Comparison of ENCODE assay signal across 22 cellular contexts in the genomic region with DNA sequence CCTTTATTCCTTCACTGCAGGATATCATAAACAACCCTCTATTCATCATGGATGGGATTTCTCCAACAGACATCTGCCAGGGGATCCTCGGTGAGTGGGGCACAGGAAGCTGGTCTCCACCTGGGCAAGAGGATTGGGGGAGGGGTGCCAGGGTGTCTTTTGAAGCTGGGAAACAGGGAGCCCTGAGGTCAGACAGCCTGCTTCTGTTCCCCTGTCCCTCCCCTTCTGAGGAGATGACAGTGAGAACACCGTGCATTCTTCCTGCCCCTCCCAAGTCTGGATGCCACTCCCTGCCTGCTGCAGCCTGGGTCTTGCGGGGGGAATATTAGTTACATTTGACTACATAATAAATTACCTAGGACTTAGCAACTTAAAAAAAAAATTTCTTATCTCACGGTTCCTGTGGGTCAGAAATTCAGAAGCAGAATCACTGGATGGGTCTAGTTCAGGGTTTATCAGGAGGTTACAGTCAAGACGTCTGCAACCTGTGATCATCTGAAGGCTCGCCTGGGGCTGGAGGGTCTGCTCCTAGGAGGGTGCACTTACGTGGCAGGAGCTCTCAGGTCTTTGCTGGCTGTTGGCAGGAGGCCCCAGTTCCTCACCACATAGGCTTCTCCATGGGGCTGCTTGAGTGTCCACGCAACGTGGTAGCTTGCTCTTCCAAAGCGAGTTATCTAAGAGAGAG. TPM values are rescaled to one million over a fixed set of nuclear protein-coding genes. Genes with fewer than 3 reads are reported as not detected.
DNase-seq lines count a peak whose midpoint lies in the region; ATAC-seq and TF ChIP-seq lines count a peak whose summit lies in the region.
"Had no signal": no experiment of that assay in that cellular context is flagged by ENCODE, and none has a peak within 500 bp of the region (broad histone marks: within the 10 kb centered on the region; RNA-seq: fewer than 3 reads in every experiment).

No MANE protein-coding gene starts in this region.

- H4K20me1 ChIP-seq in mammary epithelial cell (ENCODE audit: insufficient read depth, low read length), result no peaks in the 10 kb centered on the region
- H4K20me1 ChIP-seq: BLaER1 had no signal

- H3K4me2 ChIP-seq in mammary epithelial cell (ENCODE audit: insufficient read depth, low read depth, low read length), result no peak overlapping the region
- H3K4me2 ChIP-seq: A549, BLaER1 had no signal

- H3K27ac Mint-ChIP-seq in MCF 10A (ENCODE audit: low read depth, unreplicated experiment) (no peak overlapping the region), type B pancreatic cell (peak overlapping the region; percentile 82)
- H3K27ac Mint-ChIP-seq in activated naive CD4-positive, alpha-beta T cell treated with anti-CD3 and anti-CD28 coated beads, Interleukin-2, amount 10 ng/mL, durations not matched to agents 7 days and 5 days, result no peak overlapping the region
- H3K27ac Mint-ChIP-seq in activated T-helper 17 cell treated with anti-CD3 and anti-CD28 coated beads, Interleukin-2, amount 50 U/mL, for 72 hours, result no peak overlapping the region
- H3K27ac Mint-ChIP-seq: CD14-positive monocyte; CD4-positive, alpha-beta memory T cell; HFFc6 had no signal

- no peaks in the 10 kb centered on the region for H3K27me3 ChIP-seq in mammary epithelial cell (ENCODE audit: insufficient read depth, low read length)
- H3K27me3 ChIP-seq: BLaER1 had no signal

- H3K9me3 Mint-ChIP-seq in MCF 10A (ENCODE audit: unreplicated experiment) (no peaks in the 10 kb centered on the region), type B pancreatic cell (no peaks in the 10 kb centered on the region)
- no peaks in the 10 kb centered on the region for H3K9me3 Mint-ChIP-seq in activated naive CD4-positive, alpha-beta T cell treated with anti-CD3 and anti-CD28 coated beads, Interleukin-2, amount 10 ng/mL, durations not matched to agents 7 days and 5 days
- no peaks in the 10 kb centered on the region for H3K9me3 Mint-ChIP-seq in activated T-helper 17 cell treated with anti-CD3 and anti-CD28 coated beads, Interleukin-2, amount 50 U/mL, for 72 hours
- H3K9me3 Mint-ChIP-seq: CD4-positive, alpha-beta memory T cell; HFFc6 had no signal

- TF ChIP-seq CTCF in MCF 10A (IDR thresholded peaks at IDR 0.05; ENCODE audit: unreplicated experiment) (no peak), mammary epithelial cell (conservative IDR thresholded peaks at IDR 0.05 in 1 of 2, IDR thresholded peaks at IDR 0.05 in 1 of 2; ENCODE audit: extremely low read depth in 1 of 2, insufficient read depth in 1 of 2, low read depth in 1 of 2, low read length in 2 of 2) (no peak), mucosa of descending colon (IDR thresholded peaks at IDR 0.05) (no peak), type B pancreatic cell (conservative IDR thresholded peaks at IDR 0.05) (no peak)

- H3K4me1 ChIP-seq in mammary epithelial cell (ENCODE audit: insufficient read depth, low read length), result peaks cover 4% of the 10 kb centered on the region
- H3K4me1 ChIP-seq in mucosa of descending colon (ENCODE audit: low read depth), result peaks cover 8% of the 10 kb centered on the region
- H3K4me1 ChIP-seq: A549 had no signal

- H3K36me3 Mint-ChIP-seq in MCF 10A (ENCODE audit: insufficient read depth, unreplicated experiment), result no peaks in the 10 kb centered on the region
- H3K36me3 Mint-ChIP-seq in type B pancreatic cell, result no peaks in the 10 kb centered on the region
- H3K36me3 Mint-ChIP-seq in activated naive CD4-positive, alpha-beta T cell treated with anti-CD3 and anti-CD28 coated beads, Interleukin-2, amount 10 ng/mL, durations not matched to agents 7 days and 5 days, result no peaks in the 10 kb centered on the region
- H3K36me3 Mint-ChIP-seq in activated T-helper 17 cell treated with anti-CD3 and anti-CD28 coated beads, Interleukin-2, amount 50 U/mL, for 72 hours (ENCODE audit: low read depth), result no peaks in the 10 kb centered on the region
- H3K36me3 Mint-ChIP-seq: CD14-positive monocyte; CD4-positive, alpha-beta memory T cell had no signal

- H3K27me3 Mint-ChIP-seq in MCF 10A (ENCODE audit: insufficient read depth, unreplicated experiment) (peaks cover 12% of the 10 kb centered on the region), type B pancreatic cell (peaks cover 15% of the 10 kb centered on the region)
- H3K27me3 Mint-ChIP-seq in activated naive CD4-positive, alpha-beta T cell treated with anti-CD3 and anti-CD28 coated beads, Interleukin-2, amount 10 ng/mL, durations not matched to agents 7 days and 5 days, result peaks cover 71% of the 10 kb centered on the region
- peaks cover 3% of the 10 kb centered on the region for H3K27me3 Mint-ChIP-seq in activated T-helper 17 cell treated with anti-CD3 and anti-CD28 coated beads, Interleukin-2, amount 50 U/mL, for 72 hours

- no peaks in the 10 kb centered on the region for H3K9me3 ChIP-seq in mammary epithelial cell (replicated peaks; ENCODE audit: insufficient read depth, low read length)
- no peaks in the 10 kb centered on the region for H3K9me3 ChIP-seq in mucosa of descending colon
- H3K9me3 ChIP-seq: A549, BLaER1 had no signal

- H3K27ac ChIP-seq in mammary epithelial cell (ENCODE audit: insufficient read depth, low read depth, low read length), result no peak overlapping the region
- H3K27ac ChIP-seq: 22Rv1, A549, BLaER1 had no signal

- 86% methylated on average over 9 of the region's 10 CpGs for WGBS in mammary epithelial cell (ENCODE audit: low coverage, missing lambda C conversion rate)

- no peak overlapping the region for H3K4me3 Mint-ChIP-seq in MCF 10A (ENCODE audit: unreplicated experiment)
- H3K4me3 Mint-ChIP-seq in type B pancreatic cell, result no peak overlapping the region
- H3K4me3 Mint-ChIP-seq in activated naive CD4-positive, alpha-beta T cell treated with anti-CD3 and anti-CD28 coated beads, Interleukin-2, amount 10 ng/mL, durations not matched to agents 7 days and 5 days, result no peak overlapping the region
- H3K4me3 Mint-ChIP-seq in activated T-helper 17 cell treated with anti-CD3 and anti-CD28 coated beads, Interleukin-2, amount 50 U/mL, for 72 hours, result no peak overlapping the region
- H3K4me3 Mint-ChIP-seq: CD14-positive monocyte; CD4-positive, alpha-beta memory T cell; HFFc6 had no signal

- H3K4me3 ChIP-seq in mammary epithelial cell (replicated peaks in 1 of 3; ENCODE audit: insufficient read depth in 1 of 3, low read depth in 2 of 3, low read length in 3 of 3), result no peak overlapping the region
- H3K4me3 ChIP-seq in mucosa of descending colon, result no peak overlapping the region
- H3K4me3 ChIP-seq: A549, BLaER1, GM12878 had no signal

- H3K36me3 ChIP-seq in mammary epithelial cell (ENCODE audit: insufficient read depth, low read length) (no peaks in the 10 kb centered on the region), mucosa of descending colon (ENCODE audit: low read depth) (no peaks in the 10 kb centered on the region)
- H3K36me3 ChIP-seq: BLaER1 had no signal

- no peaks in the 10 kb centered on the region for H3K79me2 ChIP-seq in mammary epithelial cell (ENCODE audit: insufficient read depth, low read length)

- DNase-seq in MCF 10A (ENCODE audit: unreplicated experiment) (peak; percentile 9), mammary epithelial cell (no peak), mucosa of descending colon (no peak), type B pancreatic cell (ENCODE audit: extremely low spot score, unreplicated experiment) (no peak), dedifferentiated amniotic fluid mesenchymal stem cell (ENCODE audit: extremely low spot score) (no peak)
- no peak for DNase-seq in activated naive CD4-positive, alpha-beta T cell treated with anti-CD3 and anti-CD28 coated beads, Interleukin-2, amount 10 ng/mL, durations not matched to agents 7 days and 5 days
- DNase-seq: AML-193; CD4-positive, alpha-beta memory T cell; DMS79 treated with DMSO at 0.1 percent for 48 hours; EL; GOT3; H7; HFFc6 had no signal

- intact Hi-C loops in MCF 10A (cut with micrococcal nuclease) (no loop called here), mammary epithelial cell (cut with micrococcal nuclease) (no loop called here), mucosa of descending colon (cut with DNase I, micrococcal nuclease) (loop anchor here in 1 of 2 donors (10.0 kb wide), 1 partner anchor 65 kb away; no protein-coding TSS in a partner anchor)

- CTCF ChIA-PET in MCF 10A (lab: Yijun Ruan, JAX) (interaction anchor here (0.6 to 4.9 kb wide), 7 partner anchors 53 to 86 kb away, joined by 3 to 38 read pairs (median 4); no protein-coding TSS in a partner anchor), mammary epithelial cell (lab: Charles Lee; ENCODE audit: low non-redundant PET) (no interaction called here)
- CTCF ChIA-PET in activated naive CD4-positive, alpha-beta T cell treated with anti-CD3 and anti-CD28 coated beads, Interleukin-2, amount 10 ng/mL, durations not matched to agents 7 days and 5 days (lab: Charles Lee), result interaction anchor here (0.5 to 1.2 kb wide), 4 partner anchors 9 to 125 kb away, joined by 3 to 5 read pairs (median 4); no protein-coding TSS in a partner anchor

- ATAC-seq in esophagus mucosa (peak; percentile 38), mucosa of descending colon (peak; percentile 54)
- ATAC-seq in activated T-helper 17 cell treated with anti-CD3 and anti-CD28 coated beads, Interleukin-2, amount 50 U/mL, for 72 hours (replicated peaks), result no peak
- ATAC-seq: A549, GM12878, HCT116 had no signal

- in situ Hi-C loops in mammary epithelial cell (cut with MboI; ENCODE audit: low sequenced_read_pairs in 2 of 2), result loop anchor here (10.0 kb wide), 1 partner anchor 65 kb away; no protein-coding TSS in a partner anchor

- H3K4me1 Mint-ChIP-seq in MCF 10A (ENCODE audit: insufficient read depth, unreplicated experiment) (peaks cover 16% of the 10 kb centered on the region), type B pancreatic cell (ENCODE audit: unreplicated experiment) (peaks cover 11% of the 10 kb centered on the region)
- peaks cover 4% of the 10 kb centered on the region for H3K4me1 Mint-ChIP-seq in activated naive CD4-positive, alpha-beta T cell treated with anti-CD3 and anti-CD28 coated beads, Interleukin-2, amount 10 ng/mL, durations not matched to agents 7 days and 5 days
- peaks cover 11% of the 10 kb centered on the region for H3K4me1 Mint-ChIP-seq in activated T-helper 17 cell treated with anti-CD3 and anti-CD28 coated beads, Interleukin-2, amount 50 U/mL, for 72 hours
- H3K4me1 Mint-ChIP-seq: CD4-positive, alpha-beta memory T cell had no signal

- no peak overlapping the region for H3K9ac ChIP-seq in mammary epithelial cell (ENCODE audit: insufficient read depth, low read length)
- H3K9ac ChIP-seq: BLaER1 had no signal

- dilution Hi-C loops in mammary epithelial cell (cut with HindIII; ENCODE audit: low sequenced_read_pairs), result no loop called here

- POLR2A ChIA-PET in MCF 10A (lab: Yijun Ruan, JAX), result interaction anchor here (1.0 to 3.0 kb wide), 2 partner anchors 23 to 77 kb away, joined by 3 to 11 read pairs; partner anchors contain the start of gene HSP90AB1

- H2AFZ ChIP-seq in mammary epithelial cell (ENCODE audit: low read depth, low read length), result no peak overlapping the region

- BruUV-seq in MCF 10A (replicated peaks; lab: Mats Ljungman, UMichigan) (no TSS peak), mammary epithelial cell (replicated peaks; lab: Mats Ljungman, UMichigan) (no TSS peak)

RNA-seq across cellular contexts. Expression of gene CAPN11, which starts 11.4 kb away (rescaled TPM):
- total RNA-seq in MCF 10A (2022) (not detected in 2 replicates), mammary epithelial cell (1 to 10 TPM in 1 of 2 donors, not detected in 1; 2.0 TPM), esophagus mucosa (0.12 TPM), mucosa of descending colon (1 to 10 TPM in 2 of 3 donors, under 1 TPM in 1; 0.35 to 1.2 (median 1.1) TPM), type B pancreatic cell (ENCODE audit: low replicate concordance) (not detected in 2 replicates)
- not detected for polyA plus RNA-seq in mammary epithelial cell
- 1.3 TPM for polyA minus RNA-seq in mammary epithelial cell
- 1 to 10 TPM in 1 of 2 donors, not detected in 1; 1.1 TPM for total RNA-seq in activated T-helper 17 cell treated with anti-CD3 and anti-CD28 coated beads, Interleukin-2, amount 50 U/mL, for 72 hours
- total RNA-seq: CD4-positive, alpha-beta memory T cell; G401; HFFc6 had no signal
- polyA plus RNA-seq: CD14-positive monocyte; CD4-positive, alpha-beta memory T cell had no signal

RNA-seq across cellular contexts. Expression of gene TMEM63B, which starts 42.7 kb away (rescaled TPM):
- total RNA-seq in MCF 10A (2022) (22.3 and 22.6 TPM in 2 replicates), mammary epithelial cell (100 to 1,000 TPM; 121 to 182 TPM), esophagus mucosa (42.4 TPM), mucosa of descending colon (100 to 1,000 TPM in 1 of 3 donors, 10 to 100 TPM in 2; 57.0 to 108 (median 79.6) TPM), type B pancreatic cell (ENCODE audit: low replicate concordance) (45.5 and 57.5 TPM in 2 replicates)
- 141 TPM for polyA plus RNA-seq in mammary epithelial cell
- 256 TPM for polyA minus RNA-seq in mammary epithelial cell
- 10 to 100 TPM; 12.1 to 21.4 TPM for total RNA-seq in activated T-helper 17 cell treated with anti-CD3 and anti-CD28 coated beads, Interleukin-2, amount 50 U/mL, for 72 hours

RNA-seq across cellular contexts. Expression of gene MRPL14, which starts 42.8 kb away (rescaled TPM):
- total RNA-seq in MCF 10A (2022), result 47.6 and 66.8 TPM in 2 replicates
- total RNA-seq in mammary epithelial cell, result 10 to 100 TPM; 57.2 to 82.0 TPM
- 110 TPM for polyA plus RNA-seq in mammary epithelial cell
- polyA minus RNA-seq in mammary epithelial cell, result 56.3 TPM
- total RNA-seq in esophagus mucosa, result 47.4 TPM
- 10 to 100 TPM; 41.0 to 57.2 (median 56.8) TPM for total RNA-seq in mucosa of descending colon
- 45.5 and 53.7 TPM in 2 replicates for total RNA-seq in type B pancreatic cell (ENCODE audit: low replicate concordance)
- 10 to 100 TPM; 29.3 to 54.0 TPM for total RNA-seq in activated T-helper 17 cell treated with anti-CD3 and anti-CD28 coated beads, Interleukin-2, amount 50 U/mL, for 72 hours

RNA-seq across cellular contexts. Expression of gene MYMX, which starts 46.7 kb away (rescaled TPM):
- total RNA-seq in MCF 10A (2022) (not detected in 2 replicates), mammary epithelial cell (under 1 TPM in 1 of 2 donors, not detected in 1; 0.17 TPM), esophagus mucosa (0.44 TPM), mucosa of descending colon (under 1 TPM in 1 of 3 donors, not detected in 2; 0.39 TPM), type B pancreatic cell (ENCODE audit: low replicate concordance) (0.53 and 0.59 TPM in 2 replicates)
- polyA plus RNA-seq in mammary epithelial cell, result 0.12 TPM
- polyA minus RNA-seq in mammary epithelial cell, result not detected
- total RNA-seq in activated T-helper 17 cell treated with anti-CD3 and anti-CD28 coated beads, Interleukin-2, amount 50 U/mL, for 72 hours, result not detected
- total RNA-seq: CD4-positive, alpha-beta memory T cell; GM12878; HFFc6 had no signal
- polyA plus RNA-seq: A549; CD14-positive monocyte; CD4-positive, alpha-beta memory T cell; GM12878 had no signal

RNA-seq across cellular contexts. Expression of gene SLC29A1, which starts 53.4 kb away (rescaled TPM):
- 6.8 and 7.0 TPM in 2 replicates for total RNA-seq in MCF 10A (2022)
- 10 to 100 TPM; 45.7 to 55.5 TPM for total RNA-seq in mammary epithelial cell
- polyA plus RNA-seq in mammary epithelial cell, result 156 TPM
- polyA minus RNA-seq in mammary epithelial cell, result 157 TPM
- 12.8 TPM for total RNA-seq in esophagus mucosa
- total RNA-seq in mucosa of descending colon, result 100 to 1,000 TPM in 1 of 3 donors, 10 to 100 TPM in 2; 12.9 to 140 (median 14.8) TPM
- 33.6 and 50.9 TPM in 2 replicates for total RNA-seq in type B pancreatic cell (ENCODE audit: low replicate concordance)
- 10 to 100 TPM; 40.8 to 80.8 TPM for total RNA-seq in activated T-helper 17 cell treated with anti-CD3 and anti-CD28 coated beads, Interleukin-2, amount 50 U/mL, for 72 hours
